ENCODE assay signal across 13 cellular contexts in genomic region chr22:49052560-49052959, GRCh38.
DNase-seq lines count a peak whose midpoint lies in the region; ATAC-seq, FAIRE-seq and TF ChIP-seq lines count a peak whose summit lies in the region.
"Had no signal": no experiment of that assay in that cellular context is flagged by ENCODE, and none has a peak within 500 bp of the region (broad histone marks: within the 10 kb centered on the region; RNA-seq: fewer than 3 reads in every experiment).

No MANE protein-coding gene starts in this region.

- TF ChIP-seq CTCF in GM23338 (conservative IDR thresholded peaks at IDR 0.05; ENCODE audit: low read depth in 2 of 2) (no peak), activated B cell treated with CpG ODN at 0.5 μM for 24 hours (IDR thresholded peaks at IDR 0.05) (no peak), uterus (IDR thresholded peaks at IDR 0.05) (no peak)

- no peak for FAIRE-seq in RCC 7860 (lab: Jason Lieb, UNC)
- FAIRE-seq: astrocyte had no signal

- no peak overlapping the region for H3K4me2 ChIP-seq in GM23338

- no peaks in the 10 kb centered on the region for H4K20me1 ChIP-seq in GM23338 (replicated peaks; ENCODE audit: insufficient read depth)

- no peak overlapping the region for H2AFZ ChIP-seq in GM23338

- H3K4me3 ChIP-seq in GM23338, result no peak overlapping the region
- 0 out of 2 replicates have a peak overlapping the region, but pooled peaks have one; percentile 16 for H3K4me3 ChIP-seq in iPS-18c (ENCODE audit: insufficient read depth, low read depth, low read length)
- peak overlapping the region in 2 of 3 donors; percentile 60 to 65 for H3K4me3 ChIP-seq in skeletal muscle tissue (ENCODE audit: low read length in 3 of 3)
- peak overlapping the region in 1 of 2 donors; percentile 16 for H3K4me3 ChIP-seq in uterus

- H3K9me3 ChIP-seq in iPS-18c (ENCODE audit: control insufficient read depth, insufficient read depth, low read length) (peaks cover 3% of the 10 kb centered on the region), skeletal muscle tissue (ENCODE audit: control insufficient read depth in 3 of 3, low read length in 3 of 3) (no peaks in the 10 kb centered on the region), uterus (no peaks in the 10 kb centered on the region)

- H3K27ac Mint-ChIP-seq in GM23338, result peak overlapping the region; percentile 42
- H3K27ac Mint-ChIP-seq in activated B cell treated with CpG ODN at 0.5 μM for 24 hours, result peak overlapping the region; percentile 12

- no peak overlapping the region for H3K27ac ChIP-seq in GM23338 (ENCODE audit: low read depth)
- no peak overlapping the region for H3K27ac ChIP-seq in skeletal muscle tissue (ENCODE audit: low read depth, low read length)
- H3K27ac ChIP-seq in uterus, result no peak overlapping the region
- H3K27ac ChIP-seq: epithelial cell of prostate had no signal

- H3K27me3 ChIP-seq in GM23338 (ENCODE audit: insufficient read depth) (no peaks in the 10 kb centered on the region), skeletal muscle tissue (ENCODE audit: control insufficient read depth in 3 of 3, insufficient read depth in 3 of 3, low read length in 3 of 3) (peaks cover 3 to 17% (median 5%) of the 10 kb centered on the region in 3 donors), uterus (no peaks in the 10 kb centered on the region)

- no peaks in the 10 kb centered on the region for H3K79me2 ChIP-seq in GM23338 (replicated peaks; ENCODE audit: insufficient read depth)

- H3K4me1 ChIP-seq in GM23338 (ENCODE audit: insufficient read depth), result no peaks in the 10 kb centered on the region
- no peaks in the 10 kb centered on the region for H3K4me1 ChIP-seq in skeletal muscle tissue (ENCODE audit: control insufficient read depth in 3 of 3, insufficient read depth in 3 of 3, low read length in 3 of 3)
- no peaks in the 10 kb centered on the region for H3K4me1 ChIP-seq in uterus

- H3K9me3 Mint-ChIP-seq in GM23338 (no peaks in the 10 kb centered on the region), activated B cell treated with CpG ODN at 0.5 μM for 24 hours (no peaks in the 10 kb centered on the region)
- H3K9me3 Mint-ChIP-seq: neural crest cell had no signal

- peaks cover 30% of the 10 kb centered on the region for H3K4me1 Mint-ChIP-seq in GM23338
- H3K4me1 Mint-ChIP-seq in activated B cell treated with CpG ODN at 0.5 μM for 24 hours, result no peaks in the 10 kb centered on the region
- H3K4me1 Mint-ChIP-seq: neural crest cell had no signal

- no peaks in the 10 kb centered on the region for H3F3A ChIP-seq in GM23338 (replicated peaks; ENCODE audit: low read depth)

- H3K27me3 Mint-ChIP-seq in GM23338 (ENCODE audit: insufficient read depth, low read depth, poor library complexity) (peaks cover 5% of the 10 kb centered on the region), activated B cell treated with CpG ODN at 0.5 μM for 24 hours (no peaks in the 10 kb centered on the region)

- no peak overlapping the region for H3K9ac ChIP-seq in skeletal muscle tissue (ENCODE audit: low read depth in 1 of 3, low read length in 3 of 3)

- H3K36me3 Mint-ChIP-seq in GM23338 (ENCODE audit: low read depth) (no peaks in the 10 kb centered on the region), activated B cell treated with CpG ODN at 0.5 μM for 24 hours (ENCODE audit: low read depth) (no peaks in the 10 kb centered on the region)

- no peaks in the 10 kb centered on the region for H3K9me2 ChIP-seq in GM23338 (ENCODE audit: insufficient read depth)

- no peak for TF ChIP-seq POLR2A in uterus (IDR thresholded peaks at IDR 0.05)

- POLR2A ChIA-PET in activated B cell treated with CpG ODN at 0.5 μM for 24 hours (lab: Charles Lee), result no interaction called here

- intact Hi-C loops in activated B cell treated with CpG ODN at 0.5 μM for 24 hours (cut with micrococcal nuclease) (no loop called here), uterus (cut with DNase I; ENCODE audit: low total_unique reads) (no loop called here)

- no peaks in the 10 kb centered on the region; the same call in 1 of the 2 replicates for H3K36me3 ChIP-seq in GM23338 (ENCODE audit: insufficient read depth)
- no peaks in the 10 kb centered on the region for H3K36me3 ChIP-seq in skeletal muscle tissue (ENCODE audit: control insufficient read depth in 3 of 3, insufficient read depth in 3 of 3, low read length in 3 of 3)
- no peaks in the 10 kb centered on the region for H3K36me3 ChIP-seq in uterus

- ATAC-seq in GM23338 (peak; percentile 38), activated B cell treated with CpG ODN at 0.5 μM for 24 hours (ENCODE audit: low read depth) (no peak), GM21786 (IDR thresholded peaks at IDR 0.05; ENCODE audit: unreplicated experiment) (no peak), HG03460 (IDR thresholded peaks at IDR 0.05; ENCODE audit: unreplicated experiment) (no peak)

- H3K4me3 Mint-ChIP-seq in GM23338 (no peak overlapping the region), activated B cell treated with CpG ODN at 0.5 μM for 24 hours (peak overlapping the region; percentile 78)
- H3K4me3 Mint-ChIP-seq: neural crest cell had no signal

- CTCF ChIA-PET in activated B cell treated with CpG ODN at 0.5 μM for 24 hours (lab: Charles Lee), result no interaction called here

- DNase-seq in GM23338 (ENCODE audit: low spot score) (no peak), activated B cell treated with CpG ODN at 0.5 μM for 24 hours (no peak), RCC 7860 (ENCODE audit: low spot score) (no peak), uterus (no peak)
- DNase-seq: NCI-H524, trophoblast cell had no signal

TF ChIP-seq in GM23338, 12 proteins besides CTCF, POLR2A, EP300 and RAD21 (continues in another document):
- TF ChIP-seq JUNB (IDR thresholded peaks at IDR 0.05; ENCODE audit: unreplicated experiment), result no peak
- no peak for TF ChIP-seq ZNF114 (CRISPR knock-in tag; IDR thresholded peaks at IDR 0.05)
- TF ChIP-seq ZNF462 (CRISPR knock-in tag; IDR thresholded peaks at IDR 0.05), result no peak
